ENCODE assay signal across 8 cellular contexts in the genomic region with DNA sequence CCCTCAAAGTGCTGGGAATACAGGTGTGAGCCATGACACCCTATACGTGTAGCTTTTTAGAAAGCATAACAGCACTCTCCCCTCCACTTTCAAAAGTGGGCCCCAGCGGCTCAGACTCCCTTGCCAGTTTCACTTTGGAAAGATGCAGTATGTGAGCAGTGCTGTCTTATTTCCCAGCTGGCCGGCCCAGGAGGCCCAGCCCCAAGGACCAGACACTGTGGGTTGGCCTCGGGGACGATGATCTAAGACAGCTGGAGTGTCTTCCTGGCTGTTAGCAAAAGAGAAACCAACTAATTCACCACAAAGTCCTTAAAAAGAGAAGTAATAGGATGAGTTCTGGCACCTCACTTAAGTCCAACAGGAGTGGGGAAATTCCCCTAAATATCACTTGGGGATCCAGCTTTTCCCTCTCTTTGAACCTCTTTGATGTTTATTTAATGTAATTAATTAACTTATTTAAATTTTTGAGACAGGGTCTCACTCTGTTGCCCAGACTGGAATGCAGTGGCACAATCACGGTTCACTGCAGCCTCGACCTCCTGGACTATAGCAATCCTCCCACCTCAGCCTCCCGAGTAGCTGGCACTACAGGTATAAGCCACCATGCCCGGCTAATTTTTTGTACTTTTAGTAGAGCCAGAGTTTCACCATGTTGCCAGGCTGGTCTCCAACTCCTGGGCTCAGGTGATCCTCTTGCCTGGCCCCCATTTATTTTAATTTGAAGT. TPM values are rescaled to one million over a fixed set of nuclear protein-coding genes. Genes with fewer than 3 reads are reported as not detected.
DNase-seq lines count a peak whose midpoint lies in the region; ATAC-seq and TF ChIP-seq lines count a peak whose summit lies in the region.

No MANE protein-coding gene starts in this region.

- 42 to 51% (median 44%) methylated on average over 9 of the region's 9 CpGs for WGBS in adrenal gland, 4 donors
- WGBS in liver, result 70% methylated on average over 9 of the region's 9 CpGs
- 39% methylated on average over 9 of the region's 9 CpGs for WGBS in urinary bladder

- H3K9me3 ChIP-seq in adrenal gland (replicated peaks in 1 of 3), result no peaks in the 10 kb centered on the region
- H3K9me3 ChIP-seq in liver (ENCODE audit: control insufficient read depth in 4 of 4, low read length in 3 of 4), result no peaks in the 10 kb centered on the region

- H3K27me3 ChIP-seq in HL-60 (ENCODE audit: insufficient read depth, poor library complexity, severe bottlenecking) (no peaks in the 10 kb centered on the region), adrenal gland (no peaks in the 10 kb centered on the region), liver (ENCODE audit: control insufficient read depth in 4 of 4, insufficient read depth in 4 of 4, low read length in 3 of 4) (no peaks in the 10 kb centered on the region)

- TF ChIP-seq POLR2A in adrenal gland (IDR thresholded peaks at IDR 0.05), result peak in 1 of 2 donors; percentile 27

- TF ChIP-seq CTCF in HL-60 (IDR thresholded peaks at IDR 0.05; ENCODE audit: insufficient read depth, low read length) (no peak), adrenal gland (IDR thresholded peaks at IDR 0.05) (no peak), liver (IDR thresholded peaks at IDR 0.05; ENCODE audit: low read depth, low read length, missing input control) (no peak)

- H3K4me3 ChIP-seq in HL-60 (replicated peaks; ENCODE audit: insufficient read depth, low read length) (no peak overlapping the region), adrenal gland (no peak overlapping the region), liver (ENCODE audit: low read depth in 1 of 3, low read length in 3 of 3) (no peak overlapping the region), urinary bladder (ENCODE audit: low read depth, low read length) (no peak overlapping the region)

- DNase-seq in AG20443 (ENCODE audit: low spot score) (peak; percentile 91), HL-60 (ENCODE audit: low read depth in 1 of 2, low spot score in 1 of 2) (peak in 1 of 2 experiments; percentile 86), adrenal gland (peak; percentile 41 to 90 (median 77)), NCI-H526 (lab: John Stamatoyannopoulos, UW) (no peak), NK-92 (lab: John Stamatoyannopoulos, UW; ENCODE audit: unreplicated experiment) (no peak)

- intact Hi-C loops in adrenal gland (cut with DNase I), result no loop called here

- H3K36me3 ChIP-seq in adrenal gland (replicated peaks in 1 of 2) (no peaks in the 10 kb centered on the region), liver (ENCODE audit: control insufficient read depth in 4 of 4, insufficient read depth in 3 of 4, low read depth in 1 of 4, low read length in 3 of 4) (no peaks in the 10 kb centered on the region), urinary bladder (ENCODE audit: insufficient read depth) (no peaks in the 10 kb centered on the region)

- peak in 1 of 2 donors; percentile 17 for TF ChIP-seq RAD21 in liver (IDR thresholded peaks at IDR 0.05)

- peak; percentile 85 for ATAC-seq in GM19395 (IDR thresholded peaks at IDR 0.05; ENCODE audit: unreplicated experiment)

- no peak overlapping the region for H3K9ac ChIP-seq in liver (ENCODE audit: low read depth in 1 of 2, low read length in 2 of 2)

- H3K4me1 ChIP-seq in adrenal gland (replicated peaks in 1 of 2), result peaks cover 8 to 30% of the 10 kb centered on the region in 2 donors
- H3K4me1 ChIP-seq in liver (ENCODE audit: control insufficient read depth in 4 of 4, insufficient read depth in 4 of 4, low read length in 3 of 4), result peaks cover 0 to 3% (median 0%) of the 10 kb centered on the region in 4 donors
- H3K4me1 ChIP-seq in urinary bladder (ENCODE audit: insufficient read depth), result no peaks in the 10 kb centered on the region

- H3K27ac ChIP-seq in HL-60 (replicated peaks) (peak overlapping the region; percentile 23; the same call in 1 of the 2 replicates), adrenal gland (peak overlapping the region in 4 of 5 donors; percentile 54 to 86 (median 60)), liver (ENCODE audit: low read depth in 1 of 2, low read length in 2 of 2) (peak overlapping the region; percentile 32 to 40), urinary bladder (ENCODE audit: low read depth) (peak overlapping the region; percentile 54)

TF ChIP-seq in liver, 16 proteins besides CTCF, POLR2A, EP300 and RAD21:
- TF ChIP-seq HNF4G (IDR thresholded peaks at IDR 0.05) (no peak), SP1 (IDR thresholded peaks at IDR 0.05) (peak; percentile 39), NR2F2 (IDR thresholded peaks at IDR 0.05) (peak; percentile 66), RXRA (IDR thresholded peaks at IDR 0.05) (peak; percentile 74 to 78), GABPA (IDR thresholded peaks at IDR 0.05 in 1 of 2, conservative IDR thresholded peaks at IDR 0.05 in 1 of 2) (no peak)
- TF ChIP-seq, protein P1, sequence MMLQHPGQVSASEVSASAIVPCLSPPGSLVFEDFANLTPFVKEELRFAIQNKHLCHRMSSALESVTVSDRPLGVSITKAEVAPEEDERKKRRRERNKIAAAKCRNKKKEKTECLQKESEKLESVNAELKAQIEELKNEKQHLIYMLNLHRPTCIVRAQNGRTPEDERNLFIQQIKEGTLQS (IDR thresholded peaks at IDR 0.05), result no peak

RNA-seq across cellular contexts. Expression of a gene that starts 17.6 kb away (rescaled TPM):
- total RNA-seq in adrenal gland (100 to 1,000 TPM in 6 of 8 donors, 10 to 100 TPM in 2; 91.3 to 166 (median 122) TPM), liver (10 to 100 TPM; 36.1 to 40.7 TPM), urinary bladder (505 TPM)
- polyA plus RNA-seq in adrenal gland (100 to 1,000 TPM in 1 of 3 donors, 10 to 100 TPM in 2; 27.5 to 108 (median 32.4) TPM), liver (10 to 100 TPM; 15.0 to 20.6 TPM), urinary bladder (284 TPM)

Comparison
In these comparisons a context has a peak if more than half of its experiments do, and no peak if none do; other contexts are left out.
1. DNase-seq: peak in AG20443 (single experiment) and adrenal gland (7 of 7); none in NCI-H526 (0 of 2) and NK-92 (single experiment).
2. Peak in every context shown above with its lines, with median percentiles within 50 percentile points of each other: H3K27ac ChIP-seq.